1 cellular context compared by ENCODE assay signal in genomic region chr5:159155960-159156359, GRCh38.
TF ChIP-seq lines count a peak whose summit lies in the region.

No MANE protein-coding gene starts in this region.

TF ChIP-seq in GM12878, 131 proteins besides CTCF, POLR2A, EP300 and RAD21 (continued from another document):
- TF ChIP-seq SMAD1 (IDR thresholded peaks at IDR 0.05; ENCODE audit: low read depth, partially characterized antibody) (no peak), MTA2 (IDR thresholded peaks at IDR 0.05; ENCODE audit: low read depth) (0 out of 2 replicates have a peak, but pooled peaks have one; percentile 20), JUNB (IDR thresholded peaks at IDR 0.05) (peak; percentile 43), CREB1 (IDR thresholded peaks at IDR 0.05; ENCODE audit: low read depth) (no peak), HSF1 (IDR thresholded peaks at IDR 0.05; ENCODE audit: low read depth, low read length) (no peak)
